9 cellular contexts compared by ENCODE assay signal in the genomic region with DNA sequence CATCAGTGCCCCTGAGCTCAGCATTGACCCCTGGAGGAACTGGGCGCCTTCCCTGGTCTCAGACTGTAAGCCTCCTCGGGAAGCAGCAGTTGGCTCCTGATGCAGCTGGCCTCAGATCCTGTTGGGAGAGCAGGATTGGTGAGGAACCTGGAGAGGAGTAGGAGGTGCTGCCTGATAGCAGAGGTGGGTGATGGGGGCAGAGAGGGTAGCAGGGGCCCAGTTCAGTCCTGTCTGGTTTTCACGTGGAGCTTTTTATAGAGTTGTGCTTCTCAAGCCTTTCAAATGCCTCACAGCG. TPM values are rescaled to one million over a fixed set of nuclear protein-coding genes. Genes with fewer than 3 reads are reported as not detected.
DNase-seq lines count a peak whose midpoint lies in the region; ATAC-seq and TF ChIP-seq lines count a peak whose summit lies in the region.
"Had no signal": no experiment of that assay in that cellular context is flagged by ENCODE, and none has a peak within 500 bp of the region (broad histone marks: within the 10 kb centered on the region; RNA-seq: fewer than 3 reads in every experiment).

No MANE protein-coding gene starts in this region.

- H3K27me3 ChIP-seq in SK-N-SH (ENCODE audit: insufficient read depth) (no peaks in the 10 kb centered on the region), esophagus (ENCODE audit: control insufficient read depth in 1 of 2, insufficient read depth in 2 of 2, low read length in 2 of 2) (no peaks in the 10 kb centered on the region), suprapubic skin (no peaks in the 10 kb centered on the region)

- no peak overlapping the region for H2AFZ ChIP-seq in SK-N-SH (ENCODE audit: low read depth)

- DNase-seq in activated CD8-positive, alpha-beta memory T cell treated with anti-CD3 and anti-CD28 coated beads, Interleukin-2, amount 10 ng/mL, durations not matched to agents 7 days and 5 days: no peak
- no peak for DNase-seq in activated CD8-positive, alpha-beta memory T cell treated with anti-CD3 and anti-CD28 coated beads, Interleukin-2, amount 50 U/mL, for 48 hours
- DNase-seq in SK-N-SH (no peak), suprapubic skin (ENCODE audit: low spot score in 2 of 2) (no peak), SKM-1 (lab: John Stamatoyannopoulos, UW; ENCODE audit: unreplicated experiment) (no peak), amygdala (lab: John Stamatoyannopoulos, UW) (no peak), ecto neural progenitor cell (ENCODE audit: low spot score) (no peak)

- H3K4me3 ChIP-seq in SK-N-SH (ENCODE audit: low read depth in 2 of 2, low read length in 1 of 2) (no peak overlapping the region), esophagus (ENCODE audit: low read depth in 1 of 2, low read length in 2 of 2) (no peak overlapping the region), suprapubic skin (no peak overlapping the region)
- H3K4me3 ChIP-seq: mucosa of descending colon had no signal

- H3K27ac Mint-ChIP-seq in activated CD8-positive, alpha-beta memory T cell treated with anti-CD3 and anti-CD28 coated beads, Interleukin-2, amount 10 ng/mL, durations not matched to agents 7 days and 5 days: peak overlapping the region; percentile 99

- peaks cover 48% of the 10 kb centered on the region; the same call in 1 of the 2 replicates for H3K79me2 ChIP-seq in SK-N-SH (ENCODE audit: insufficient read depth)

- H3K27ac ChIP-seq in SK-N-SH (ENCODE audit: low read depth in 2 of 2, low read length in 1 of 2) (peak overlapping the region; percentile 65 to 92), esophagus (ENCODE audit: low read depth in 2 of 2, low read length in 1 of 2) (peak overlapping the region; percentile 78 to 86), suprapubic skin (peak overlapping the region; percentile 31)

- peak overlapping the region; percentile 78 for H3K4me3 Mint-ChIP-seq in activated CD8-positive, alpha-beta memory T cell treated with anti-CD3 and anti-CD28 coated beads, Interleukin-2, amount 10 ng/mL, durations not matched to agents 7 days and 5 days

- no peak for TF ChIP-seq POLR2A in suprapubic skin (IDR thresholded peaks at IDR 0.05)

- H3K4me1 ChIP-seq in SK-N-SH (ENCODE audit: control insufficient read depth in 1 of 2, insufficient read depth in 2 of 2, low read depth in 1 of 2, low read length in 1 of 2) (peaks cover 41 to 71% of the 10 kb centered on the region in 2 experiments), esophagus (ENCODE audit: control insufficient read depth in 2 of 2, insufficient read depth in 2 of 2, low read length in 1 of 2) (peaks cover 16 to 58% of the 10 kb centered on the region in 2 donors), suprapubic skin (peaks cover 72% of the 10 kb centered on the region)

- H4K20me1 ChIP-seq in SK-N-SH (ENCODE audit: insufficient read depth): peaks cover 13% of the 10 kb centered on the region

- H3K9me2 ChIP-seq in SK-N-SH: no peaks in the 10 kb centered on the region

- no peak overlapping the region for H3K9ac ChIP-seq in SK-N-SH

- H3K27me3 Mint-ChIP-seq in activated CD8-positive, alpha-beta memory T cell treated with anti-CD3 and anti-CD28 coated beads, Interleukin-2, amount 10 ng/mL, durations not matched to agents 7 days and 5 days: no peaks in the 10 kb centered on the region

- no peaks in the 10 kb centered on the region for H3K36me3 Mint-ChIP-seq in activated CD8-positive, alpha-beta memory T cell treated with anti-CD3 and anti-CD28 coated beads, Interleukin-2, amount 10 ng/mL, durations not matched to agents 7 days and 5 days

- CTCF ChIA-PET in activated CD8-positive, alpha-beta memory T cell treated with anti-CD3 and anti-CD28 coated beads, Interleukin-2, amount 10 ng/mL, durations not matched to agents 7 days and 5 days (lab: Charles Lee): interaction anchor here (0.8 to 4.0 kb wide), 15 partner anchors 10 to 337 kb away, joined by 3 to 38 read pairs (median 4); no protein-coding TSS in a partner anchor
- CTCF ChIA-PET in SK-N-SH (lab: Yijun Ruan, JAX): interaction anchor here (0.7 to 5.1 kb wide), 5 partner anchors 13 to 89 kb away, joined by 3 to 26 read pairs (median 4); no protein-coding TSS in a partner anchor

- ATAC-seq in activated CD8-positive, alpha-beta memory T cell treated with anti-CD3 and anti-CD28 coated beads, Interleukin-2, amount 10 ng/mL, durations not matched to agents 7 days and 5 days: no peak

- H3K9me3 ChIP-seq in SK-N-SH (no peaks in the 10 kb centered on the region), esophagus (ENCODE audit: control insufficient read depth in 2 of 2, insufficient read depth in 1 of 2, low read depth in 1 of 2, low read length in 1 of 2) (no peaks in the 10 kb centered on the region), suprapubic skin (no peaks in the 10 kb centered on the region)
- H3K9me3 ChIP-seq: mucosa of descending colon had no signal

- TF ChIP-seq RAD21 in SK-N-SH (IDR thresholded peaks at IDR 0.05; ENCODE audit: low read length): no peak

- H3K4me1 Mint-ChIP-seq in activated CD8-positive, alpha-beta memory T cell treated with anti-CD3 and anti-CD28 coated beads, Interleukin-2, amount 10 ng/mL, durations not matched to agents 7 days and 5 days: peaks cover 66% of the 10 kb centered on the region

- WGBS in SK-N-SH (ENCODE audit: low lambda C conversion rate): 87% methylated on average over 4 of the region's 4 CpGs
- whole genome bisulfite sequencing in esophagus, 2 donors: 67 to 74% methylated on average over 4 of the region's 4 CpGs
- 64% methylated on average over 2 of the region's 4 CpGs for WGBS in suprapubic skin

- no peaks in the 10 kb centered on the region for H3K36me3 ChIP-seq in SK-N-SH (replicated peaks in 1 of 2; ENCODE audit: control insufficient read depth in 1 of 2, insufficient read depth in 2 of 2, low read length in 1 of 2)
- no peaks in the 10 kb centered on the region for H3K36me3 ChIP-seq in esophagus (ENCODE audit: control insufficient read depth in 2 of 2, insufficient read depth in 2 of 2, low read length in 1 of 2)
- H3K36me3 ChIP-seq in suprapubic skin: no peaks in the 10 kb centered on the region

- TF ChIP-seq EP300 in SK-N-SH (IDR thresholded peaks at IDR 0.05; ENCODE audit: borderline replicate concordance in 1 of 2, low read depth in 1 of 2, low read length in 1 of 2) (no peak), suprapubic skin (IDR thresholded peaks at IDR 0.05) (no peak)

- TF ChIP-seq CTCF in SK-N-SH (IDR thresholded peaks at IDR 0.05) (no peak), suprapubic skin (IDR thresholded peaks at IDR 0.05) (no peak)

- POLR2A ChIA-PET in SK-N-SH (lab: Yijun Ruan, JAX): no interaction called here

- peaks cover 6% of the 10 kb centered on the region for H3F3A ChIP-seq in SK-N-SH (replicated peaks; ENCODE audit: insufficient read depth)

- no peaks in the 10 kb centered on the region for H3K9me3 Mint-ChIP-seq in activated CD8-positive, alpha-beta memory T cell treated with anti-CD3 and anti-CD28 coated beads, Interleukin-2, amount 10 ng/mL, durations not matched to agents 7 days and 5 days (ENCODE audit: low read depth)

- peak overlapping the region; percentile 74 for H3K4me2 ChIP-seq in SK-N-SH

TF ChIP-seq in SK-N-SH, 30 proteins besides CTCF, POLR2A, EP300 and RAD21:
- TF ChIP-seq RFX5 (IDR thresholded peaks at IDR 0.05; ENCODE audit: low read length) (no peak), POLR2AphosphoS5 (IDR thresholded peaks at IDR 0.05; ENCODE audit: low read depth, low read length) (no peak), CHD2 (IDR thresholded peaks at IDR 0.05; ENCODE audit: low read length, partially characterized antibody) (no peak)
- TF ChIP-seq, protein P1, sequence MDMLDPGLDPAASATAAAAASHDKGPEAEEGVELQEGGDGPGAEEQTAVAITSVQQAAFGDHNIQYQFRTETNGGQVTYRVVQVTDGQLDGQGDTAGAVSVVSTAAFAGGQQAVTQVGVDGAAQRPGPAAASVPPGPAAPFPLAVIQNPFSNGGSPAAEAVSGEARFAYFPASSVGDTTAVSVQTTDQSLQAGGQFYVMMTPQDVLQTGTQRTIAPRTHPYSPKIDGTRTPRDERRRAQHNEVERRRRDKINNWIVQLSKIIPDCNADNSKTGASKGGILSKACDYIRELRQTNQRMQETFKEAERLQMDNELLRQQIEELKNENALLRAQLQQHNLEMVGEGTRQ (IDR thresholded peaks at IDR 0.05; ENCODE audit: borderline replicate concordance, low read depth, low read length): no peak
- TF ChIP-seq, protein P2, sequence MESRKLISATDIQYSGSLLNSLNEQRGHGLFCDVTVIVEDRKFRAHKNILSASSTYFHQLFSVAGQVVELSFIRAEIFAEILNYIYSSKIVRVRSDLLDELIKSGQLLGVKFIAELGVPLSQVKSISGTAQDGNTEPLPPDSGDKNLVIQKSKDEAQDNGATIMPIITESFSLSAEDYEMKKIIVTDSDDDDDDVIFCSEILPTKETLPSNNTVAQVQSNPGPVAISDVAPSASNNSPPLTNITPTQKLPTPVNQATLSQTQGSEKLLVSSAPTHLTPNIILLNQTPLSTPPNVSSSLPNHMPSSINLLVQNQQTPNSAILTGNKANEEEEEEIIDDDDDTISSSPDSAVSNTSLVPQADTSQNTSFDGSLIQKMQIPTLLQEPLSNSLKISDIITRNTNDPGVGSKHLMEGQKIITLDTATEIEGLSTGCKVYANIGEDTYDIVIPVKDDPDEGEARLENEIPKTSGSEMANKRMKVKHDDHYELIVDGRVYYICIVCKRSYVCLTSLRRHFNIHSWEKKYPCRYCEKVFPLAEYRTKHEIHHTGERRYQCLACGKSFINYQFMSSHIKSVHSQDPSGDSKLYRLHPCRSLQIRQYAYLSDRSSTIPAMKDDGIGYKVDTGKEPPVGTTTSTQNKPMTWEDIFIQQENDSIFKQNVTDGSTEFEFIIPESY (IDR thresholded peaks at IDR 0.05; ENCODE audit: borderline replicate concordance, low read depth): no peak

RNA-seq across cellular contexts. Expression of a gene that starts 23.8 kb away (rescaled TPM):
- total RNA-seq in activated CD8-positive, alpha-beta memory T cell treated with anti-CD3 and anti-CD28 coated beads, Interleukin-2, amount 10 ng/mL, durations not matched to agents 7 days and 5 days: not detected
- polyA plus RNA-seq in SK-N-SH (2012; rRNA removed): not detected in 2 replicates
- polyA plus RNA-seq in SK-N-SH (2012; cell fraction: cytosol; rRNA removed): not detected in 2 replicates
- not detected in 2 replicates for polyA plus RNA-seq in SK-N-SH (2012; cell fraction: nucleus; rRNA removed)
- polyA plus RNA-seq in esophagus: 100 to 1,000 TPM in 1 of 2 donors, 10 to 100 TPM in 1; 30.2 to 111 TPM
- 100 to 1,000 TPM; 117 to 353 (median 233) TPM for total RNA-seq in suprapubic skin
- total RNA-seq: mucosa of descending colon had no signal

Comparison
In these comparisons a context has a peak if more than half of its experiments do, and no peak if none do; other contexts are left out.
1. H3K27ac ChIP-seq: peak in every context shown above with its lines; median percentile 82 in esophagus; 78 in SK-N-SH; 31 in suprapubic skin.
2. RNA of a gene that starts 23.8 kb away (total RNA-seq): 117 to 353 TPM in suprapubic skin; not detected in activated CD8-positive, alpha-beta memory T cell treated with anti-CD3 and anti-CD28 coated beads, Interleukin-2, amount 10 ng/mL, durations not matched to agents 7 days and 5 days; every median in the first group is over 100 times any median in the second.